Comparison of ENCODE assay signal across 1 cellular context in the genomic region with DNA sequence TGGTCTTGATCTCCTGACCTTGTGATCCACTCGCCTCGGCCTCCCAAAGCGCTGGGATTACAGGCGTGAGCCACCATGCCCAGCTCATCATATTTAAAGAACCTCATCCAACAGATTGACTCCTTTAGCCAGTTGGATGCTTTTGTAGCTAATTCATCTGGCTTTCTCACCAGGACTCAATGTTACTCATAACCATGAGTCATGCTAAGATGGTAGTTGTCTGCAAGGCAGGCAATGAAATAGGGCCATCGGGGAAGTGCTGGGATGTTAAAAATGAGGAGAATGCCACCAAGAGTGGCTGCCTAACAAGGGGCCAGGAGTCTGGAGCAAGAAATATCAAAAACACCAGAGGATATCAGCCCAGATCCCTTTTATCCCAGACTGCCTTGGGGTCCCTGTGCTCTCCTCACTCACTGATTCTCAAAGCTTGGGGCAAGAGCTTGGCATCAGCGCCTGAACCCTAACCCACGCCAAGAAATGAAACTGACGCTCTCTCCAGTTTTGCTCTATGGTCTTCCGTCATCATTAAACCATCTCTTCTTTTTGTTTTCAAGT.
TF ChIP-seq lines count a peak whose summit lies in the region.

No MANE protein-coding gene starts in this region.

TF ChIP-seq in IMR-90, 13 proteins besides CTCF, POLR2A, EP300 and RAD21:
- TF ChIP-seq RFX5 (IDR thresholded peaks at IDR 0.05; ENCODE audit: low read depth, low read length) = no peak
- TF ChIP-seq, protein P1, sequence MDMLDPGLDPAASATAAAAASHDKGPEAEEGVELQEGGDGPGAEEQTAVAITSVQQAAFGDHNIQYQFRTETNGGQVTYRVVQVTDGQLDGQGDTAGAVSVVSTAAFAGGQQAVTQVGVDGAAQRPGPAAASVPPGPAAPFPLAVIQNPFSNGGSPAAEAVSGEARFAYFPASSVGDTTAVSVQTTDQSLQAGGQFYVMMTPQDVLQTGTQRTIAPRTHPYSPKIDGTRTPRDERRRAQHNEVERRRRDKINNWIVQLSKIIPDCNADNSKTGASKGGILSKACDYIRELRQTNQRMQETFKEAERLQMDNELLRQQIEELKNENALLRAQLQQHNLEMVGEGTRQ (IDR thresholded peaks at IDR 0.05; ENCODE audit: low read depth, low read length) = no peak
- TF ChIP-seq SMC3 (IDR thresholded peaks at IDR 0.05; ENCODE audit: low read depth, low read length) = no peak
- no peak for TF ChIP-seq BHLHE40 (IDR thresholded peaks at IDR 0.05; ENCODE audit: low read depth, low read length)
- TF ChIP-seq FOS (IDR thresholded peaks at IDR 0.05; ENCODE audit: low read depth, low read length) = no peak
- no peak for TF ChIP-seq NFE2L2 (IDR thresholded peaks at IDR 0.05; ENCODE audit: low read depth, low read length)
- TF ChIP-seq MAFK (IDR thresholded peaks at IDR 0.05; ENCODE audit: low read depth, low read length) = no peak
